1 cellular context compared by ENCODE assay signal in the genomic region with DNA sequence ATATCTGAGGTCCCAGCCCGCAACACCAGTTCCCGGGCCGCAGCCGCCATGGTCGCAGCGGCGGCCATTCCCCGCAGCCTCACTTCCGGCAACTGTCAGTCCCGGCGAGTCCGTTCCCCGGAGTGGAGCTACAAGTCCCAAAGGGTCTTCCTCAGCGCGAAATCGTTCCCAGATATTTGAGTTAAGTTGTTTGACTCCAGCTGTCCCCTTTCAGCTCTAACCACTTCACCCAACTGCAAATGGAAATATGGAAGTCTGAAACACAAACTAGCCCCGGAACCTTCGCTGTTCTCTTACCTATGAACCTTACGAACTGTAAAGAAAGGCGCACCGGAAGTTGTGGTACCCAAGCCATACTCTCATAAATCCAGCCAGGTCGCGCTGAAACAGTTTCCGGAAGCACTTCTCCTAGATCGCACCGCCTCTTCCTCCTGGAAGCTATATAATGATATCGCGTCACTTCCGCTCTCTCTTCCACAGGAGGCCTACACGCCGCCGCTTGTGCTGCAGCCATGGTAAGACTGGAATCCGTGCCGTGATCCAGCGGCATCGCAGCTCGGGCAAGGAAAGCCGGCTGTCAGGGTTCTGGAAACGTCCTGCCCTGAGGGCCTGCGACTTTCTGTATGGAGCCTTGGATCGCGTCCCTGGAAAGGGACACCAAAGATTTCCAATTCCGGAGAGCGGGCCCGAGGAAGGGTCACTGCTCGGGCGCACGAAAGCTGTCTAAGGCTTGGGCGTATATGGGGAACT.
TF ChIP-seq lines count a peak whose summit lies in the region.

A gene (plus strand): TSS at position 468 of the 750 bp plus-strand sequence. CDS start 45 bp downstream, at position 513.
A gene with protein sequence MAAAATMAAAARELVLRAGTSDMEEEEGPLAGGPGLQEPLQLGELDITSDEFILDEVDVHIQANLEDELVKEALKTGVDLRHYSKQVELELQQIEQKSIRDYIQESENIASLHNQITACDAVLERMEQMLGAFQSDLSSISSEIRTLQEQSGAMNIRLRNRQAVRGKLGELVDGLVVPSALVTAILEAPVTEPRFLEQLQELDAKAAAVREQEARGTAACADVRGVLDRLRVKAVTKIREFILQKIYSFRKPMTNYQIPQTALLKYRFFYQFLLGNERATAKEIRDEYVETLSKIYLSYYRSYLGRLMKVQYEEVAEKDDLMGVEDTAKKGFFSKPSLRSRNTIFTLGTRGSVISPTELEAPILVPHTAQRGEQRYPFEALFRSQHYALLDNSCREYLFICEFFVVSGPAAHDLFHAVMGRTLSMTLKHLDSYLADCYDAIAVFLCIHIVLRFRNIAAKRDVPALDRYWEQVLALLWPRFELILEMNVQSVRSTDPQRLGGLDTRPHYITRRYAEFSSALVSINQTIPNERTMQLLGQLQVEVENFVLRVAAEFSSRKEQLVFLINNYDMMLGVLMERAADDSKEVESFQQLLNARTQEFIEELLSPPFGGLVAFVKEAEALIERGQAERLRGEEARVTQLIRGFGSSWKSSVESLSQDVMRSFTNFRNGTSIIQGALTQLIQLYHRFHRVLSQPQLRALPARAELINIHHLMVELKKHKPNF (minus strand): TSS at position 269 of the 750 bp plus-strand sequence. CDS start 201 bp downstream, at position 68.

TF ChIP-seq in HepG2, 621 proteins besides CTCF, POLR2A, EP300 and RAD21 (continued from another document and continues in another):
- peak; percentile 99 for TF ChIP-seq SAP130 (CRISPR knock-in tag; IDR thresholded peaks at IDR 0.05; ENCODE audit: low read depth)
- peak; percentile 89 for TF ChIP-seq ZNF563 (CRISPR knock-in tag; IDR thresholded peaks at IDR 0.05)
- TF ChIP-seq TAF1 (CRISPR knock-in tag; IDR thresholded peaks at IDR 0.05): peak; percentile 98
- TF ChIP-seq ESRRA (CRISPR knock-in tag; IDR thresholded peaks at IDR 0.05; ENCODE audit: low read depth): peak; percentile 69; the same call in 1 of the 2 replicates
- no peak for TF ChIP-seq FLYWCH1 (CRISPR knock-in tag; IDR thresholded peaks at IDR 0.05)
- no peak; the same call in 1 of the 2 replicates for TF ChIP-seq RELA (CRISPR knock-in tag; IDR thresholded peaks at IDR 0.05)
- TF ChIP-seq EED (CRISPR knock-in tag; IDR thresholded peaks at IDR 0.05): peak; percentile 92
- TF ChIP-seq, protein P1, sequence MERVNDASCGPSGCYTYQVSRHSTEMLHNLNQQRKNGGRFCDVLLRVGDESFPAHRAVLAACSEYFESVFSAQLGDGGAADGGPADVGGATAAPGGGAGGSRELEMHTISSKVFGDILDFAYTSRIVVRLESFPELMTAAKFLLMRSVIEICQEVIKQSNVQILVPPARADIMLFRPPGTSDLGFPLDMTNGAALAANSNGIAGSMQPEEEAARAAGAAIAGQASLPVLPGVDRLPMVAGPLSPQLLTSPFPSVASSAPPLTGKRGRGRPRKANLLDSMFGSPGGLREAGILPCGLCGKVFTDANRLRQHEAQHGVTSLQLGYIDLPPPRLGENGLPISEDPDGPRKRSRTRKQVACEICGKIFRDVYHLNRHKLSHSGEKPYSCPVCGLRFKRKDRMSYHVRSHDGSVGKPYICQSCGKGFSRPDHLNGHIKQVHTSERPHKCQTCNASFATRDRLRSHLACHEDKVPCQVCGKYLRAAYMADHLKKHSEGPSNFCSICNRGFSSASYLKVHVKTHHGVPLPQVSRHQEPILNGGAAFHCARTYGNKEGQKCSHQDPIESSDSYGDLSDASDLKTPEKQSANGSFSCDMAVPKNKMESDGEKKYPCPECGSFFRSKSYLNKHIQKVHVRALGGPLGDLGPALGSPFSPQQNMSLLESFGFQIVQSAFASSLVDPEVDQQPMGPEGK (CRISPR knock-in tag; IDR thresholded peaks at IDR 0.05): 0 out of 2 replicates have a peak, but pooled peaks have one; percentile 17
- peak; percentile 69; the same call in 1 of the 2 replicates for TF ChIP-seq ZNF674 (CRISPR knock-in tag; IDR thresholded peaks at IDR 0.05; ENCODE audit: low read depth)
- TF ChIP-seq, protein P2, sequence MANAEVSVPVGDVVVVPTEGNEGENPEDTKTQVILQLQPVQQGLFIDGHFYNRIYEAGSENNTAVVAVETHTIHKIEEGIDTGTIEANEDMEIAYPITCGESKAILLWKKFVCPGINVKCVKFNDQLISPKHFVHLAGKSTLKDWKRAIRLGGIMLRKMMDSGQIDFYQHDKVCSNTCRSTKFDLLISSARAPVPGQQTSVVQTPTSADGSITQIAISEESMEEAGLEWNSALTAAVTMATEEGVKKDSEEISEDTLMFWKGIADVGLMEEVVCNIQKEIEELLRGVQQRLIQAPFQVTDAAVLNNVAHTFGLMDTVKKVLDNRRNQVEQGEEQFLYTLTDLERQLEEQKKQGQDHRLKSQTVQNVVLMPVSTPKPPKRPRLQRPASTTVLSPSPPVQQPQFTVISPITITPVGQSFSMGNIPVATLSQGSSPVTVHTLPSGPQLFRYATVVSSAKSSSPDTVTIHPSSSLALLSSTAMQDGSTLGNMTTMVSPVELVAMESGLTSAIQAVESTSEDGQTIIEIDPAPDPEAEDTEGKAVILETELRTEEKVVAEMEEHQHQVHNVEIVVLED (CRISPR knock-in tag; IDR thresholded peaks at IDR 0.05; ENCODE audit: borderline replicate concordance): peak; percentile 84; the same call in 1 of the 2 replicates
- TF ChIP-seq ZNF773 (CRISPR knock-in tag; IDR thresholded peaks at IDR 0.05; ENCODE audit: borderline replicate concordance): peak; percentile 73; the same call in 1 of the 2 replicates
- TF ChIP-seq CENPX (CRISPR knock-in tag; IDR thresholded peaks at IDR 0.05): no peak
- no peak; the same call in 1 of the 2 replicates for TF ChIP-seq MAFG (CRISPR knock-in tag; IDR thresholded peaks at IDR 0.05)
- TF ChIP-seq, protein P3, sequence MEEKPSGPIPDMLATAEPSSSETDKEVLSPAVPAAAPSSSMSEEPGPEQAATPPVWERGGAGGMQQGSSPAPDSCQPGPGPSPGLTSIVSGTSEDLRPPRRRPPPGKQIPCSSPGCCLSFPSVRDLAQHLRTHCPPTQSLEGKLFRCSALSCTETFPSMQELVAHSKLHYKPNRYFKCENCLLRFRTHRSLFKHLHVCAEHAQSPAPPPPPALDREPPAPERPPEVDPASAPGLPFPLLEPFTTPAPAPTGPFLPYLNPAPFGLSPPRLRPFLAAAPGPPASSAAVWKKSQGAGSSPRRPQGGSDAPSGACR (CRISPR knock-in tag; IDR thresholded peaks at IDR 0.05): peak; percentile 16; the same call in 1 of the 2 replicates
- TF ChIP-seq, protein P4, sequence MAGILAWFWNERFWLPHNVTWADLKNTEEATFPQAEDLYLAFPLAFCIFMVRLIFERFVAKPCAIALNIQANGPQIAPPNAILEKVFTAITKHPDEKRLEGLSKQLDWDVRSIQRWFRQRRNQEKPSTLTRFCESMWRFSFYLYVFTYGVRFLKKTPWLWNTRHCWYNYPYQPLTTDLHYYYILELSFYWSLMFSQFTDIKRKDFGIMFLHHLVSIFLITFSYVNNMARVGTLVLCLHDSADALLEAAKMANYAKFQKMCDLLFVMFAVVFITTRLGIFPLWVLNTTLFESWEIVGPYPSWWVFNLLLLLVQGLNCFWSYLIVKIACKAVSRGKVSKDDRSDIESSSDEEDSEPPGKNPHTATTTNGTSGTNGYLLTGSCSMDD (CRISPR knock-in tag; IDR thresholded peaks at IDR 0.05): peak; percentile 67; the same call in 1 of the 2 replicates
- TF ChIP-seq ZNF383 (CRISPR knock-in tag; IDR thresholded peaks at IDR 0.05; ENCODE audit: borderline replicate concordance): peak; percentile 90
- TF ChIP-seq IKZF4 (CRISPR knock-in tag; IDR thresholded peaks at IDR 0.05; ENCODE audit: borderline replicate concordance, low read depth, not compliant biosample characterization): peak; percentile 94
- 0 out of 2 replicates have a peak, but pooled peaks have one; percentile 33 for TF ChIP-seq NR2F6 (IDR thresholded peaks at IDR 0.05)
- peak; percentile 17; the same call in 1 of the 2 replicates for TF ChIP-seq NR2F6 (CRISPR knock-in tag; IDR thresholded peaks at IDR 0.05)
- peak; percentile 97 for TF ChIP-seq YY1 (IDR thresholded peaks at IDR 0.05; ENCODE audit: insufficient read depth, insufficient replicate concordance, low read depth, low read length)
- peak; percentile 88 for TF ChIP-seq ZFP36L1 (CRISPR knock-in tag; IDR thresholded peaks at IDR 0.05)
- TF ChIP-seq SKI (IDR thresholded peaks at IDR 0.05; ENCODE audit: partially characterized antibody): peak; percentile 35
- no peak for TF ChIP-seq HOXA7 (CRISPR knock-in tag; IDR thresholded peaks at IDR 0.05)
- peak; percentile 78 for TF ChIP-seq CBX1 (IDR thresholded peaks at IDR 0.05; ENCODE audit: low read depth)
- peak; percentile 43; the same call in 1 of the 2 replicates for TF ChIP-seq TBX3 (IDR thresholded peaks at IDR 0.05; ENCODE audit: borderline replicate concordance)
- no peak for TF ChIP-seq ATM (IDR thresholded peaks at IDR 0.05; ENCODE audit: borderline replicate concordance)
- TF ChIP-seq, protein P5, sequence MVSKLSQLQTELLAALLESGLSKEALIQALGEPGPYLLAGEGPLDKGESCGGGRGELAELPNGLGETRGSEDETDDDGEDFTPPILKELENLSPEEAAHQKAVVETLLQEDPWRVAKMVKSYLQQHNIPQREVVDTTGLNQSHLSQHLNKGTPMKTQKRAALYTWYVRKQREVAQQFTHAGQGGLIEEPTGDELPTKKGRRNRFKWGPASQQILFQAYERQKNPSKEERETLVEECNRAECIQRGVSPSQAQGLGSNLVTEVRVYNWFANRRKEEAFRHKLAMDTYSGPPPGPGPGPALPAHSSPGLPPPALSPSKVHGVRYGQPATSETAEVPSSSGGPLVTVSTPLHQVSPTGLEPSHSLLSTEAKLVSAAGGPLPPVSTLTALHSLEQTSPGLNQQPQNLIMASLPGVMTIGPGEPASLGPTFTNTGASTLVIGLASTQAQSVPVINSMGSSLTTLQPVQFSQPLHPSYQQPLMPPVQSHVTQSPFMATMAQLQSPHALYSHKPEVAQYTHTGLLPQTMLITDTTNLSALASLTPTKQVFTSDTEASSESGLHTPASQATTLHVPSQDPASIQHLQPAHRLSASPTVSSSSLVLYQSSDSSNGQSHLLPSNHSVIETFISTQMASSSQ (IDR thresholded peaks at IDR 0.05; ENCODE audit: low read depth): peak; percentile 29; the same call in 1 of the 2 replicates
- TF ChIP-seq, protein P5 (CRISPR knock-in tag; IDR thresholded peaks at IDR 0.05; ENCODE audit: borderline replicate concordance): peak; percentile 79
- peak; percentile 44 for TF ChIP-seq HNRNPLL (IDR thresholded peaks at IDR 0.05; ENCODE audit: low read depth, low read length, poor library complexity, severe bottlenecking)
- no peak for TF ChIP-seq ZFYVE20 (CRISPR knock-in tag; IDR thresholded peaks at IDR 0.05; ENCODE audit: borderline replicate concordance, low read depth)
- TF ChIP-seq MYNN (CRISPR knock-in tag; IDR thresholded peaks at IDR 0.05; ENCODE audit: low read depth): peak; percentile 86; the same call in 1 of the 2 replicates
- TF ChIP-seq GATAD1 (CRISPR knock-in tag; IDR thresholded peaks at IDR 0.05): peak; percentile 98
- TF ChIP-seq ZNF232 (CRISPR knock-in tag; IDR thresholded peaks at IDR 0.05; ENCODE audit: borderline replicate concordance): no peak; the same call in 1 of the 2 replicates
- TF ChIP-seq REXO4 (CRISPR knock-in tag; IDR thresholded peaks at IDR 0.05; ENCODE audit: borderline replicate concordance): peak; percentile 74; the same call in 1 of the 2 replicates
- peak; percentile 93 for TF ChIP-seq ZNF274 (CRISPR knock-in tag; IDR thresholded peaks at IDR 0.05)
- TF ChIP-seq ZSCAN12 (CRISPR knock-in tag; IDR thresholded peaks at IDR 0.05): peak; percentile 52; the same call in 1 of the 2 replicates
- peak; percentile 92 for TF ChIP-seq ARHGAP35 (CRISPR knock-in tag; IDR thresholded peaks at IDR 0.05; ENCODE audit: borderline replicate concordance)
- peak; percentile 96 for TF ChIP-seq ZNF34 (CRISPR knock-in tag; IDR thresholded peaks at IDR 0.05; ENCODE audit: borderline replicate concordance)
- TF ChIP-seq TGIF2 (CRISPR knock-in tag; IDR thresholded peaks at IDR 0.05): peak; percentile 58
- TF ChIP-seq MEIS1 (CRISPR knock-in tag; IDR thresholded peaks at IDR 0.05; ENCODE audit: borderline replicate concordance): peak; percentile 80
- peak; percentile 82; the same call in 1 of the 2 replicates for TF ChIP-seq ZNF510 (CRISPR knock-in tag; IDR thresholded peaks at IDR 0.05; ENCODE audit: low read depth)
- peak; percentile 99 for TF ChIP-seq DMAP1 (CRISPR knock-in tag; IDR thresholded peaks at IDR 0.05)
- no peak for TF ChIP-seq PAF1 (CRISPR knock-in tag; IDR thresholded peaks at IDR 0.05)
- TF ChIP-seq, protein P6, sequence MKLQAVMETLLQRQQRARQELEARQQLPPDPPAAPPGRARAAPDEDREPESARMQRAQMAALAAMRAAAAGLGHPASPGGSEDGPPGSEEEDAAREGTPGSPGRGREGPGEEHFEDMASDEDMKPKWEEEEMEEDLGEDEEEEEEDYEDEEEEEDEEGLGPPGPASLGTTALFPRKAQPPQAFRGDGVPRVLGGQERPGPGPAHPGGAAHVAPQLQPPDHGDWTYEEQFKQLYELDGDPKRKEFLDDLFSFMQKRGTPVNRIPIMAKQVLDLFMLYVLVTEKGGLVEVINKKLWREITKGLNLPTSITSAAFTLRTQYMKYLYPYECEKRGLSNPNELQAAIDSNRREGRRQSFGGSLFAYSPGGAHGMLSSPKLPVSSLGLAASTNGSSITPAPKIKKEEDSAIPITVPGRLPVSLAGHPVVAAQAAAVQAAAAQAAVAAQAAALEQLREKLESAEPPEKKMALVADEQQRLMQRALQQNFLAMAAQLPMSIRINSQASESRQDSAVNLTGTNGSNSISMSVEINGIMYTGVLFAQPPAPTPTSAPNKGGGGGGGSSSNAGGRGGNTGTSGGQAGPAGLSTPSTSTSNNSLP (IDR thresholded peaks at IDR 0.05; ENCODE audit: low read depth, low read length): no peak; the same call in 1 of the 2 replicates
